ENCODE assay signal across 17 cellular contexts in genomic region chr6:119207973-119208725, GRCh38.
DNase-seq lines count a peak whose midpoint lies in the region; ATAC-seq, FAIRE-seq and TF ChIP-seq lines count a peak whose summit lies in the region.
"Had no signal": no experiment of that assay in that cellular context is flagged by ENCODE, and none has a peak within 500 bp of the region (broad histone marks: within the 10 kb centered on the region; RNA-seq: fewer than 3 reads in every experiment).

No MANE protein-coding gene starts in this region.

- CTCF ChIA-PET in activated CD4-positive, alpha-beta T cell treated with anti-CD3 and anti-CD28 coated beads for 36 hours (lab: Charles Lee), result no interaction called here

- in situ Hi-C loops in GM23248 (cut with MboI), result no loop called here

- DNase-seq in GM23248, result peak; percentile 57
- peak; percentile 61 for DNase-seq in RPMI7951 (ENCODE audit: low read depth)
- DNase-seq in fibroblast of lung (ENCODE audit: low read depth in 2 of 2), result peak; percentile 71 to 90
- DNase-seq in small intestine, result no peak
- no peak for DNase-seq in right cardiac atrium
- DNase-seq in activated CD4-positive, alpha-beta T cell treated with anti-CD3 and anti-CD28 coated beads for 36 hours, result no peak
- DNase-seq: activated CD4-positive, alpha-beta T cell treated with anti-CD3 and anti-CD28 coated beads, Interleukin-2, amount 50 U/mL, for 4 hours; H9; lower lobe of right lung; NCI-H1092; NCI-H2227 treated with DMSO at 0.1 percent for 48 hours; stimulated activated naive CD8-positive, alpha-beta T cell treated with anti-CD3 and anti-CD28 coated beads, Interleukin-15, amount 100 ng/mL, for 72 hours; T-helper 17 cell had no signal

- no peak for TF ChIP-seq CTCF in fibroblast of lung (conservative IDR thresholded peaks at IDR 0.05 in 1 of 2, IDR thresholded peaks at IDR 0.05 in 1 of 2; ENCODE audit: low read depth in 1 of 2, low read length in 2 of 2)

- H2AFZ ChIP-seq in GM23248 (no peak overlapping the region), fibroblast of lung (ENCODE audit: low read length) (no peak overlapping the region)

- peaks cover 7% of the 10 kb centered on the region for H3K36me3 Mint-ChIP-seq in activated CD4-positive, alpha-beta T cell treated with anti-CD3 and anti-CD28 coated beads for 36 hours (ENCODE audit: low read depth)

- H3K9me3 Mint-ChIP-seq in activated CD4-positive, alpha-beta T cell treated with anti-CD3 and anti-CD28 coated beads for 36 hours (ENCODE audit: low read depth), result no peaks in the 10 kb centered on the region
- H3K9me3 Mint-ChIP-seq: H9; neural crest cell; stimulated activated naive CD8-positive, alpha-beta T cell treated with anti-CD3 and anti-CD28 coated beads, Interleukin-15, amount 100 ng/mL, for 72 hours had no signal

- H3K9ac ChIP-seq in GM23248 (no peak overlapping the region), fibroblast of lung (ENCODE audit: insufficient read depth, low read length) (no peak overlapping the region)

- H3K27ac ChIP-seq in GM23248 (no peak overlapping the region), fibroblast of lung (ENCODE audit: insufficient read depth, low read length) (no peak overlapping the region), small intestine (ENCODE audit: low read depth in 1 of 2, low read length in 1 of 2) (no peak overlapping the region), right cardiac atrium (ENCODE audit: low read length) (no peak overlapping the region)
- H3K27ac ChIP-seq: cardiac muscle cell, epithelial cell of prostate, lower lobe of right lung had no signal

- H3K4me1 Mint-ChIP-seq in activated CD4-positive, alpha-beta T cell treated with anti-CD3 and anti-CD28 coated beads for 36 hours, result peaks cover 13% of the 10 kb centered on the region
- H3K4me1 Mint-ChIP-seq: H9; neural crest cell; stimulated activated naive CD8-positive, alpha-beta T cell treated with anti-CD3 and anti-CD28 coated beads, Interleukin-15, amount 100 ng/mL, for 72 hours had no signal

- WGBS in GM23248 (ENCODE audit: low coverage in 1 of 2, low lambda C conversion rate in 2 of 2, missing lambda C conversion rate in 2 of 2), 2 experiments, result 3 to 15% methylated on average over 2 of the region's 2 CpGs
- WGBS in small intestine, 3 donors, result 59 to 68% (median 62%) methylated on average over 2 of the region's 2 CpGs
- WGBS in right cardiac atrium, result 83% methylated on average over 2 of the region's 2 CpGs

- H3K4me2 ChIP-seq in GM23248 (ENCODE audit: unreplicated experiment) (no peak overlapping the region), fibroblast of lung (ENCODE audit: extremely low read depth, insufficient read depth, low read length) (no peak overlapping the region)

- H4K20me1 ChIP-seq in GM23248 (ENCODE audit: insufficient read depth) (no peaks in the 10 kb centered on the region), fibroblast of lung (ENCODE audit: control insufficient read depth, extremely low read depth, insufficient read depth, low read length) (no peaks in the 10 kb centered on the region)

- no peak overlapping the region for H3K27ac Mint-ChIP-seq in activated CD4-positive, alpha-beta T cell treated with anti-CD3 and anti-CD28 coated beads for 36 hours
- H3K27ac Mint-ChIP-seq: H9, T-helper 17 cell had no signal

- ATAC-seq in right cardiac atrium (no peak), HG02870 (IDR thresholded peaks at IDR 0.05; ENCODE audit: unreplicated experiment) (no peak)
- no peak for ATAC-seq in activated CD4-positive, alpha-beta T cell treated with anti-CD3 and anti-CD28 coated beads for 36 hours
- ATAC-seq: lower lobe of right lung; stimulated activated naive CD8-positive, alpha-beta T cell treated with anti-CD3 and anti-CD28 coated beads, Interleukin-15, amount 100 ng/mL, for 72 hours; T-helper 17 cell had no signal

- FAIRE-seq in small intestine (lab: Jason Lieb, UNC), result peak; percentile 93

- H3K27me3 ChIP-seq in GM23248 (replicated peaks; ENCODE audit: insufficient read depth), result no peaks in the 10 kb centered on the region
- H3K27me3 ChIP-seq in fibroblast of lung (ENCODE audit: control insufficient read depth, insufficient read depth, low read length), result no peaks in the 10 kb centered on the region
- no peaks in the 10 kb centered on the region for H3K27me3 ChIP-seq in small intestine (ENCODE audit: control insufficient read depth in 2 of 2, insufficient read depth in 2 of 2, low read length in 2 of 2)
- H3K27me3 ChIP-seq in right cardiac atrium (ENCODE audit: control insufficient read depth, insufficient read depth), result no peaks in the 10 kb centered on the region
- H3K27me3 ChIP-seq: cardiac muscle cell had no signal

- H3K36me3 ChIP-seq in GM23248 (ENCODE audit: low read depth) (no peaks in the 10 kb centered on the region), fibroblast of lung (ENCODE audit: control insufficient read depth, insufficient read depth, low read length) (peaks cover 2% of the 10 kb centered on the region), small intestine (ENCODE audit: control insufficient read depth in 2 of 2, insufficient read depth in 2 of 2, low read length in 2 of 2) (peaks cover 6 to 8% of the 10 kb centered on the region in 2 donors)
- H3K36me3 ChIP-seq: cardiac muscle cell had no signal

- H3K9me3 ChIP-seq in GM23248 (ENCODE audit: low read depth) (no peaks in the 10 kb centered on the region), fibroblast of lung (ENCODE audit: control insufficient read depth, insufficient read depth, low read depth, low read length) (no peaks in the 10 kb centered on the region), small intestine (ENCODE audit: control insufficient read depth, low read depth) (no peaks in the 10 kb centered on the region), right cardiac atrium (ENCODE audit: control insufficient read depth, low read length) (no peaks in the 10 kb centered on the region)
- H3K9me3 ChIP-seq: lower lobe of right lung had no signal

- intact Hi-C loops in right cardiac atrium (cut with DNase I), result no loop called here
- intact Hi-C loops in activated CD4-positive, alpha-beta T cell treated with anti-CD3 and anti-CD28 coated beads for 36 hours (cut with DNase I, micrococcal nuclease), result no loop called here

- H3K9me2 ChIP-seq in GM23248 (ENCODE audit: insufficient read depth), result no peaks in the 10 kb centered on the region

- H3K4me3 Mint-ChIP-seq in activated CD4-positive, alpha-beta T cell treated with anti-CD3 and anti-CD28 coated beads for 36 hours, result no peak overlapping the region
- H3K4me3 Mint-ChIP-seq: H9; neural crest cell; stimulated activated naive CD8-positive, alpha-beta T cell treated with anti-CD3 and anti-CD28 coated beads, Interleukin-15, amount 100 ng/mL, for 72 hours; T-helper 17 cell had no signal

- peaks cover 6% of the 10 kb centered on the region; the same call in 1 of the 2 replicates for H3K4me1 ChIP-seq in GM23248 (ENCODE audit: insufficient read depth)
- H3K4me1 ChIP-seq in fibroblast of lung (ENCODE audit: control insufficient read depth, extremely low read depth, insufficient read depth, low read length), result no peaks in the 10 kb centered on the region
- H3K4me1 ChIP-seq in small intestine (ENCODE audit: control insufficient read depth in 2 of 2, insufficient read depth in 1 of 2, low read depth in 1 of 2, low read length in 1 of 2), result peaks cover 0 to 2% of the 10 kb centered on the region in 2 donors
- H3K4me1 ChIP-seq in right cardiac atrium (ENCODE audit: control insufficient read depth, insufficient read depth, low read length), result peaks cover 1% of the 10 kb centered on the region
- H3K4me1 ChIP-seq: lower lobe of right lung had no signal

- POLR2A ChIA-PET in activated CD4-positive, alpha-beta T cell treated with anti-CD3 and anti-CD28 coated beads for 36 hours (lab: Charles Lee), result interaction anchor here (0.7 kb wide), 1 partner anchor 1590 kb away, joined by 3 read pairs; no protein-coding TSS in a partner anchor

- no peaks in the 10 kb centered on the region for H3K79me2 ChIP-seq in GM23248 (ENCODE audit: insufficient read depth)
- H3K79me2 ChIP-seq in fibroblast of lung (ENCODE audit: control insufficient read depth, insufficient read depth, low read length), result no peaks in the 10 kb centered on the region

- peaks cover 5% of the 10 kb centered on the region; the same call in 1 of the 2 replicates for H3F3A ChIP-seq in GM23248 (ENCODE audit: insufficient read depth)

- H3K4me3 ChIP-seq in GM23248 (no peak overlapping the region), fibroblast of lung (replicated peaks in 1 of 4; ENCODE audit: control extremely low read depth in 1 of 4, insufficient read depth in 1 of 4, low read depth in 3 of 4, low read length in 4 of 4) (no peak overlapping the region), small intestine (ENCODE audit: low read depth in 1 of 2, low read length in 2 of 2) (no peak overlapping the region), right cardiac atrium (ENCODE audit: low read length) (no peak overlapping the region)
- H3K4me3 ChIP-seq: cardiac muscle cell, lower lobe of right lung had no signal

- H3K27me3 Mint-ChIP-seq in activated CD4-positive, alpha-beta T cell treated with anti-CD3 and anti-CD28 coated beads for 36 hours, result no peaks in the 10 kb centered on the region
- H3K27me3 Mint-ChIP-seq: stimulated activated naive CD8-positive, alpha-beta T cell treated with anti-CD3 and anti-CD28 coated beads, Interleukin-15, amount 100 ng/mL, for 72 hours; T-helper 17 cell had no signal

Comparison
In these comparisons a context has a peak if more than half of its experiments do, and no peak if none do; other contexts are left out.
1. DNase-seq: peak in GM23248 (single experiment), RPMI7951 (single experiment) and fibroblast of lung (2 of 2); none in small intestine (single experiment), right cardiac atrium (0 of 3) and activated CD4-positive, alpha-beta T cell treated with anti-CD3 and anti-CD28 coated beads for 36 hours (single experiment).